ENCODE assay signal across 8 cellular contexts in genomic region chr6:90294614-90294988, GRCh38. TPM values are rescaled to one million over a fixed set of nuclear protein-coding genes. Genes with fewer than 3 reads are reported as not detected.
DNase-seq lines count a peak whose midpoint lies in the region; ATAC-seq, FAIRE-seq and TF ChIP-seq lines count a peak whose summit lies in the region.

No MANE protein-coding gene starts in this region.

- H3K4me1 ChIP-seq in left ventricle myocardium inferior: peaks cover 43% of the 10 kb centered on the region
- peaks cover 3 to 6% of the 10 kb centered on the region in 2 donors for H3K4me1 ChIP-seq in kidney (ENCODE audit: control insufficient read depth in 1 of 2, insufficient read depth in 1 of 2, low read depth in 1 of 2, low read length in 2 of 2)
- H3K4me1 ChIP-seq in suprapubic skin: peaks cover 17% of the 10 kb centered on the region

- H3K27ac ChIP-seq in left ventricle myocardium inferior (replicated peaks): no peak overlapping the region
- H3K27ac ChIP-seq in kidney (ENCODE audit: low read depth in 2 of 2, low read length in 2 of 2): no peak overlapping the region
- no peak overlapping the region for H3K27ac ChIP-seq in suprapubic skin

- H3K27me3 Mint-ChIP-seq in activated naive CD4-positive, alpha-beta T cell treated with anti-CD3 and anti-CD28 coated beads, Interleukin-2, amount 10 ng/mL, durations not matched to agents 7 days and 5 days: peaks cover 11% of the 10 kb centered on the region

- H3K36me3 Mint-ChIP-seq in activated naive CD4-positive, alpha-beta T cell treated with anti-CD3 and anti-CD28 coated beads, Interleukin-2, amount 10 ng/mL, durations not matched to agents 7 days and 5 days: peaks cover 32% of the 10 kb centered on the region

- H3K9me3 Mint-ChIP-seq in activated naive CD4-positive, alpha-beta T cell treated with anti-CD3 and anti-CD28 coated beads, Interleukin-2, amount 10 ng/mL, durations not matched to agents 7 days and 5 days: no peaks in the 10 kb centered on the region

- TF ChIP-seq CTCF in left ventricle myocardium inferior (IDR thresholded peaks at IDR 0.05; ENCODE audit: borderline replicate concordance) (no peak), kidney (IDR thresholded peaks at IDR 0.05; ENCODE audit: borderline replicate concordance, extremely low read depth, insufficient read depth) (no peak), suprapubic skin (IDR thresholded peaks at IDR 0.05) (no peak)

- H3K4me3 ChIP-seq in left ventricle myocardium inferior: peak overlapping the region; percentile 90
- peak overlapping the region; percentile 72 to 75 for H3K4me3 ChIP-seq in kidney (ENCODE audit: low read length in 2 of 2)
- peak overlapping the region; percentile 92 for H3K4me3 ChIP-seq in suprapubic skin

- peak overlapping the region in 1 of 2 donors; percentile 51 for H3K9ac ChIP-seq in kidney (ENCODE audit: low read length in 2 of 2)

- DNase-seq in left ventricle myocardium inferior (no peak), Right ventricle myocardium superior (no peak), kidney (no peak), suprapubic skin (ENCODE audit: low spot score in 2 of 2) (no peak), NCI-H1048 (lab: John Stamatoyannopoulos, UW) (no peak), urothelium cell line (ENCODE audit: low spot score) (no peak), NOMO-1 treated with dmso at 0.1 percent for 144 hours (lab: John Stamatoyannopoulos, UW; ENCODE audit: unreplicated experiment) (no peak)
- peak; percentile 73 for DNase-seq in activated naive CD4-positive, alpha-beta T cell treated with anti-CD3 and anti-CD28 coated beads, Interleukin-2, amount 10 ng/mL, durations not matched to agents 7 days and 5 days

- H3K9me3 ChIP-seq in left ventricle myocardium inferior (replicated peaks): no peaks in the 10 kb centered on the region
- no peaks in the 10 kb centered on the region for H3K9me3 ChIP-seq in kidney (ENCODE audit: control insufficient read depth in 1 of 2, low read length in 2 of 2)
- no peaks in the 10 kb centered on the region for H3K9me3 ChIP-seq in suprapubic skin

- FAIRE-seq in kidney (lab: Jason Lieb, UNC) (no peak), urothelium cell line (lab: Jason Lieb, UNC) (no peak)

- 33% methylated on average over 15 of the region's 15 CpGs for WGBS in suprapubic skin

- CTCF ChIA-PET in activated naive CD4-positive, alpha-beta T cell treated with anti-CD3 and anti-CD28 coated beads, Interleukin-2, amount 10 ng/mL, durations not matched to agents 7 days and 5 days (lab: Charles Lee): interaction anchor here (1.6 to 2.1 kb wide), 3 partner anchors 10 to 354 kb away, joined by 3 to 7 read pairs (median 5); no protein-coding TSS in a partner anchor

- peak overlapping the region; percentile 99 for H3K27ac Mint-ChIP-seq in activated naive CD4-positive, alpha-beta T cell treated with anti-CD3 and anti-CD28 coated beads, Interleukin-2, amount 10 ng/mL, durations not matched to agents 7 days and 5 days

- no peak for ATAC-seq in Right ventricle myocardium superior (ENCODE audit: poor library complexity)

- no peak for TF ChIP-seq EP300 in suprapubic skin (IDR thresholded peaks at IDR 0.05)

- H3K36me3 ChIP-seq in left ventricle myocardium inferior: no peaks in the 10 kb centered on the region
- H3K36me3 ChIP-seq in kidney (ENCODE audit: control insufficient read depth in 1 of 2, insufficient read depth in 2 of 2, low read length in 2 of 2): no peaks in the 10 kb centered on the region
- H3K36me3 ChIP-seq in suprapubic skin: no peaks in the 10 kb centered on the region

- peaks cover 48% of the 10 kb centered on the region for H3K4me1 Mint-ChIP-seq in activated naive CD4-positive, alpha-beta T cell treated with anti-CD3 and anti-CD28 coated beads, Interleukin-2, amount 10 ng/mL, durations not matched to agents 7 days and 5 days

- H3K27me3 ChIP-seq in left ventricle myocardium inferior (ENCODE audit: low read depth) (no peaks in the 10 kb centered on the region), suprapubic skin (no peaks in the 10 kb centered on the region)

- intact Hi-C loops in left ventricle myocardium inferior (cut with micrococcal nuclease): loop anchor here (10.0 kb wide), 2 partner anchors 80 to 320 kb away; no protein-coding TSS in a partner anchor
- intact Hi-C loops in Right ventricle myocardium superior (cut with DNase I): no loop called here
- intact Hi-C loops in kidney (cut with DNase I): no loop called here

- peak overlapping the region; percentile 81 for H3K4me3 Mint-ChIP-seq in activated naive CD4-positive, alpha-beta T cell treated with anti-CD3 and anti-CD28 coated beads, Interleukin-2, amount 10 ng/mL, durations not matched to agents 7 days and 5 days

- no peak for TF ChIP-seq POLR2A in suprapubic skin (IDR thresholded peaks at IDR 0.05)

RNA-seq across cellular contexts. Expression of gene BACH2, which starts 2.0 kb away (rescaled TPM):
- total RNA-seq in left ventricle myocardium inferior: 1.5 TPM
- 1.9 TPM for total RNA-seq in Right ventricle myocardium superior
- 6.9 TPM for total RNA-seq in kidney
- polyA plus RNA-seq in kidney (ENCODE audit: insufficient read depth, low read depth, low replicate concordance): 0.32 TPM
- 10 to 100 TPM in 2 of 4 donors, 1 to 10 TPM in 2; 8.5 to 20.0 (median 13.3) TPM for total RNA-seq in suprapubic skin
